In the genomic region with DNA sequence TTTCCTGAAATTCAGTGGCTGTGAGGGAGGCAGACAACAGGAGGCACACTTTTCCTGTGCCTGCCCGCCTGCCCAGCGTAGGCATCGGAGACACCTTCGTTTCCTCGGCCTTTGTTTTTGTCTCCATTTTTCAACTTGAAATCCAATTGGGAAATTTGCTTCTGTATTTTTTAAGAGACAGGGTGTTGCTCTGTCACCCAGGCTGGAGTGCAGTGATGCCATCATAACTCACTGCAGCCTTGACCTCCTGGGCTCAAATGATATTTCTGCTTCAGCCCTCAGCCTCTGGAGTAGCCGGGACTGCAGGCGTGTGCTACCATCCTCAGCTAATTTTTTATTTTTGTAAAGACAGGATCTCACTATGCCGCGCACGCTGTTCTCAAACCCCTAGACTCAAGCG, we compare ENCODE assay signal across 23 cellular contexts.
"Had no signal": no experiment of that assay in that cellular context is flagged by ENCODE, and none has a peak within 500 bp of the region (broad histone marks: within the 10 kb centered on the region; RNA-seq: fewer than 3 reads in every experiment).

No MANE protein-coding gene starts in this region.

- FAIRE-seq: frontal cortex, keratinocyte had no signal

- H3K27ac ChIP-seq: dorsolateral prefrontal cortex, lower lobe of right lung, neural progenitor cell, parathyroid adenoma, right lobe of liver, testis, tibial artery had no signal

- H3K9me3 Mint-ChIP-seq: memory B cell, naive B cell, nephron, neural progenitor cell, type B pancreatic cell had no signal

- H3K27ac Mint-ChIP-seq: memory B cell, nephron, neural progenitor cell, progenitor cell of endocrine pancreas, type B pancreatic cell had no signal

- ATAC-seq: left ventricle myocardium superior; lower lobe of right lung; right lobe of liver; stimulated activated naive CD8-positive, alpha-beta T cell treated with anti-CD3 and anti-CD28 coated beads, Interleukin-15, Interleukin-2, amounts not matched to agents 100 U/mL and 50 U/mL, for 24 hours had no signal

- H3K27me3 Mint-ChIP-seq: memory B cell, naive B cell, progenitor cell of endocrine pancreas, type B pancreatic cell had no signal

- H3K4me3 Mint-ChIP-seq: memory B cell, naive B cell, nephron, neural progenitor cell, type B pancreatic cell had no signal

- DNase-seq: effector CD4-positive, alpha-beta T cell; hypothalamus; left ventricle myocardium superior; lower lobe of right lung; naive B cell; right lobe of liver; stimulated activated CD4-positive, alpha-beta T cell treated with anti-CD3 and anti-CD28 coated beads, Interleukin-12 subunit alpha, Interleukin-12 subunit beta, amount 100 ng/mL, for 4 hours; stimulated activated CD4-positive, alpha-beta T cell treated with anti-CD3 and anti-CD28 coated beads, Interleukin-1b, Interleukin-23, amount 100 ng/mL, for 48 hours; stimulated activated CD4-positive, alpha-beta T cell treated with anti-CD3 and anti-CD28 coated beads, Interleukin-4, amount 100 ng/mL, for 1 hour; stimulated activated CD8-positive, alpha-beta memory T cell treated with anti-CD3 and anti-CD28 coated beads, Interleukin-4, amount 100 ng/mL, for 48 hours; stimulated activated naive CD8-positive, alpha-beta T cell treated with anti-CD3 and anti-CD28 coated beads, Interleukin-15, Interleukin-2, amounts not matched to agents 100 U/mL and 50 U/mL, for 24 hours; substantia nigra; testis; tibial artery had no signal

- H3K4me1 Mint-ChIP-seq: memory B cell, naive B cell, neural progenitor cell had no signal
